ENCODE assay signal across 23 cellular contexts in the genomic region with DNA sequence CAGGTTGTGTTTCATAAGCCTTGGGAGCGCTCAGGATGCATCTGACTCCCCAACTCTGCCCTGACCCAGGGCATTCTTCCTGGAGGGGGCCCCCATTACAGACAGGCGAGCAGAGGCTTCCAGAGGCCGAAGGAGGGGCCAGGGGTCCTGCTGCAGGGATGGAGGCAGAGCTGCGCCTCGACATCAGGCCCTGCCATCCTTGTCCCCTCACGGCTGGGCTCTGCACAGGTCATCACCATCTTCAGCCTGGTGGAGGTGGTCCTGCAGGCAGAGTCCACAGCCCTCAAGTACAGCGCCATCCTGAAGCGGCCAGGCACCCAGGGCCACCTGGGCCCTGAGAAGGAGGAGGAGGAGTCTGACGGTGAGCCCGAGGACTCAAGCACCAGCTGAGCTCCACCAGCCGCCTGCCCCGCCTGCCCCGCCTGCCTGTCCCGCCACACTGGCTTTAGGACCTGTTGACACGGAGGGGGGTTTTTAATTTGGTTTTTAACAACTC. TPM values are rescaled to one million over a fixed set of nuclear protein-coding genes. Genes with fewer than 3 reads are reported as not detected.
DNase-seq lines count a peak whose midpoint lies in the region; ATAC-seq and TF ChIP-seq lines count a peak whose summit lies in the region.
"Had no signal": no experiment of that assay in that cellular context is flagged by ENCODE, and none has a peak within 500 bp of the region (broad histone marks: within the 10 kb centered on the region; RNA-seq: fewer than 3 reads in every experiment).

No MANE protein-coding gene starts in this region.

- peaks cover 0 to 5% (median 3%) of the 10 kb centered on the region in 3 experiments; a peak in 3 of 7 replicates for H3K36me3 Mint-ChIP-seq in H9 (ENCODE audit: insufficient read depth in 1 of 3, low read depth in 3 of 3)
- H3K36me3 Mint-ChIP-seq in effector memory CD8-positive, alpha-beta T cell (ENCODE audit: insufficient read depth): peaks cover 7% of the 10 kb centered on the region
- H3K36me3 Mint-ChIP-seq: naive B cell had no signal

- no peaks in the 10 kb centered on the region for H3K79me2 ChIP-seq in H9 (ENCODE audit: insufficient read depth, low read length)

- H3K27ac Mint-ChIP-seq in H9: peak overlapping the region in 1 of 3 experiments; percentile 52; a peak in 1 of 7 replicates
- no peak overlapping the region for H3K27ac Mint-ChIP-seq in effector memory CD8-positive, alpha-beta T cell
- H3K27ac Mint-ChIP-seq: HFFc6 had no signal

- H3K4me3 Mint-ChIP-seq in H9: no peak overlapping the region
- H3K4me3 Mint-ChIP-seq in effector memory CD8-positive, alpha-beta T cell: no peak overlapping the region
- H3K4me3 Mint-ChIP-seq: HFFc6, naive B cell had no signal

- no peak for TF ChIP-seq CTCF in H9 (conservative IDR thresholded peaks at IDR 0.05)

- ATAC-seq in left cardiac atrium (no peak), GM21786 (IDR thresholded peaks at IDR 0.05; ENCODE audit: unreplicated experiment) (no peak)
- no peak for ATAC-seq in effector memory CD8-positive, alpha-beta T cell (replicated peaks)
- ATAC-seq: gastroesophageal sphincter had no signal

- H3K9me3 Mint-ChIP-seq in H9: peaks cover 0 to 8% of the 10 kb centered on the region in 2 experiments; a peak in 2 of 5 replicates
- H3K9me3 Mint-ChIP-seq in effector memory CD8-positive, alpha-beta T cell: no peaks in the 10 kb centered on the region
- H3K9me3 Mint-ChIP-seq: HFFc6, naive B cell had no signal

- no peak overlapping the region for H2BK20ac ChIP-seq in H9 (ENCODE audit: low read depth, low read length, poor library complexity, severe bottlenecking)

- H3T11ph ChIP-seq in H9 (ENCODE audit: low read length): no peak overlapping the region

- no CpG with 5 or more reads among the region's 15 CpGs for WGBS in H9 (ENCODE audit: extremely low coverage, insufficient read length, low lambda C conversion rate)

- no peaks in the 10 kb centered on the region for H3K23me2 ChIP-seq in H9 (ENCODE audit: insufficient read length, low read depth, low read length, poor library complexity, severe bottlenecking)

- DNase-seq in activated T-cell treated with anti-CD3 and anti-CD28 coated beads, Interleukin-2, amount 50 U/mL, for 1 hour: peak; percentile 6
- DNase-seq in activated T-cell treated with anti-CD3 and anti-CD28 coated beads for 4 hours (no peak), H9 (peak; percentile 25), left cardiac atrium (peak; percentile 22), kidney glomerular epithelial cell (lab: John Stamatoyannopoulos, UW) (no peak)
- peak; percentile 17 for DNase-seq in stimulated activated CD8-positive, alpha-beta memory T cell treated with anti-CD3 and anti-CD28 coated beads, Interleukin-4, amount 100 ng/mL, for 48 hours
- no peak for DNase-seq in effector memory CD8-positive, alpha-beta T cell
- DNase-seq: DMS53; HFFc6; naive B cell; NCI-H1048; NCI-H2081; NCI-H524 treated with DMSO at 0.1 percent for 48 hours; SIG-M5; stimulated activated CD4-positive, alpha-beta T cell treated with anti-CD3 and anti-CD28 coated beads, Interleukin-4, amount 100 ng/mL, for 1 hour had no signal

- no peak overlapping the region for H2BK12ac ChIP-seq in H9 (ENCODE audit: insufficient read length, low read depth, low read length)

- H3K9ac ChIP-seq in H9 (ENCODE audit: extremely low read depth, insufficient read length, low read length): no peak overlapping the region
- H3K9ac ChIP-seq: KMS-11 had no signal

- H3K18ac ChIP-seq in H9 (ENCODE audit: insufficient read length, low read depth, low read length): no peak overlapping the region

- no peak overlapping the region for H2AK5ac ChIP-seq in H9 (ENCODE audit: insufficient read length, low read length)

- H3K4me2 ChIP-seq in H9 (ENCODE audit: insufficient read depth, insufficient read length, low read length): no peak overlapping the region
- H3K4me2 ChIP-seq: KMS-11 had no signal

- H2BK15ac ChIP-seq in H9 (ENCODE audit: low read depth, low read length): no peak overlapping the region

- intact Hi-C loops in left cardiac atrium (cut with DNase I): no loop called here

- H4K8ac ChIP-seq in H9 (replicated peaks; ENCODE audit: insufficient read length, low read depth, low read length): no peak overlapping the region

- no peaks in the 10 kb centered on the region for H4K20me1 ChIP-seq in H9 (ENCODE audit: control insufficient read depth, insufficient read depth, insufficient read length)

- H4K5ac ChIP-seq in H9 (ENCODE audit: insufficient read length, low read depth, low read length): no peak overlapping the region

- no peaks in the 10 kb centered on the region for H3K9me3 ChIP-seq in H9 (ENCODE audit: control insufficient read depth, low read depth, low read length)

- H2BK5ac ChIP-seq in H9 (ENCODE audit: insufficient read length, low read length): no peak overlapping the region

- H3K23ac ChIP-seq in H9 (ENCODE audit: insufficient read length, low read depth, low read length): no peak overlapping the region

- H3K56ac ChIP-seq in H9 (ENCODE audit: insufficient read length, low read depth, low read length): no peak overlapping the region

- no peak overlapping the region for H4K91ac ChIP-seq in H9 (ENCODE audit: insufficient read length, low read depth, low read length)

- H3K27me3 Mint-ChIP-seq in H9 (ENCODE audit: low read depth): peaks cover 3% of the 10 kb centered on the region; the same call in 1 of the 2 replicates
- H3K27me3 Mint-ChIP-seq in effector memory CD8-positive, alpha-beta T cell: no peaks in the 10 kb centered on the region
- H3K27me3 Mint-ChIP-seq: naive B cell had no signal

- no peak overlapping the region for H3K14ac ChIP-seq in H9 (ENCODE audit: insufficient read depth, low read length)

- H2BK120ac ChIP-seq in H9 (ENCODE audit: low read depth, low read length, poor library complexity, severe bottlenecking): no peak overlapping the region

- H3K4me1 Mint-ChIP-seq in H9: peaks cover 2 to 7% of the 10 kb centered on the region in 2 experiments; a peak in 3 of 4 replicates
- H3K4me1 Mint-ChIP-seq in effector memory CD8-positive, alpha-beta T cell (ENCODE audit: low read depth in 2 of 2): no peaks in the 10 kb centered on the region
- H3K4me1 Mint-ChIP-seq: naive B cell had no signal

- no peak overlapping the region for H3K4ac ChIP-seq in H9 (ENCODE audit: low read depth, low read length)

- H3K4me1 ChIP-seq in H9 (ENCODE audit: insufficient read depth, low read length): no peaks in the 10 kb centered on the region
- H3K4me1 ChIP-seq: gastroesophageal sphincter had no signal

- no peaks in the 10 kb centered on the region for H3K27me3 ChIP-seq in H9 (ENCODE audit: insufficient read depth, low read length)
- H3K27me3 ChIP-seq: gastroesophageal sphincter had no signal

- no peak overlapping the region for H2AFZ ChIP-seq in H9 (ENCODE audit: low read length)

- H3K27ac ChIP-seq in H9 (ENCODE audit: insufficient read length, low read depth, low read length): no peak overlapping the region
- H3K27ac ChIP-seq: gastroesophageal sphincter, KMS-11 had no signal

- no peaks in the 10 kb centered on the region for H3K79me1 ChIP-seq in H9 (ENCODE audit: insufficient read depth, low read depth, low read length, poor library complexity, severe bottlenecking)

RNA-seq across cellular contexts. Expression of a gene that starts 42.3 kb away (rescaled TPM):
- total RNA-seq in H9 (2021): 0.15 and 0.20 TPM in 2 replicates
- total RNA-seq in left cardiac atrium: not detected
- total RNA-seq: bronchial epithelial cell; gastroesophageal sphincter; HFFc6; lower leg skin; osteocyte; skeletal muscle tissue; T-helper 1 cell treated with Interleukin-12 subunit alpha and Interleukin-12 subunit beta and Interleukin-4 antibody, amounts not matched to agents 30 ng/mL and 1 ng/mL, for 36 hours had no signal

Comparison
In these comparisons a context has a peak if more than half of its experiments do, and no peak if none do; other contexts are left out.
1. DNase-seq: peak in activated T-cell treated with anti-CD3 and anti-CD28 coated beads, Interleukin-2, amount 50 U/mL, for 1 hour (single experiment), H9 (single experiment), left cardiac atrium (single experiment) and stimulated activated CD8-positive, alpha-beta memory T cell treated with anti-CD3 and anti-CD28 coated beads, Interleukin-4, amount 100 ng/mL, for 48 hours (single experiment); none in activated T-cell treated with anti-CD3 and anti-CD28 coated beads for 4 hours (single experiment), effector memory CD8-positive, alpha-beta T cell (0 of 3) and kidney glomerular epithelial cell (single experiment).